In genomic region chr7:131105803-131106680, GRCh38 we compare ENCODE assay signal across 8 cellular contexts.
DNase-seq lines count a peak whose midpoint lies in the region; ATAC-seq, FAIRE-seq and TF ChIP-seq lines count a peak whose summit lies in the region.

No MANE protein-coding gene starts in this region.

- FAIRE-seq in HepG2 (lab: Jason Lieb, UNC), result no peak

- 0 out of 2 replicates have a peak, but pooled peaks have one; percentile 24 for TF ChIP-seq RAD21 in HepG2 (CRISPR knock-in tag; IDR thresholded peaks at IDR 0.05)

- DNase-seq in NCI-H187 (lab: John Stamatoyannopoulos, UW) (peak; percentile 50 to 61), NCI-H187 treated with DMSO at 0.1 percent for 48 hours (lab: John Stamatoyannopoulos, UW) (no peak), NCI-H2171 (lab: John Stamatoyannopoulos, UW) (peak; percentile 37), coronary artery (ENCODE audit: low spot score) (peak; percentile 90), HepG2 (ENCODE audit: low spot score) (peak; percentile 59)
- peak; percentile 80 for DNase-seq in activated CD4-positive, alpha-beta T cell treated with anti-CD3 and anti-CD28 coated beads for 48 hours
- peak; percentile 79 for DNase-seq in stimulated activated CD4-positive, alpha-beta T cell treated with anti-CD3 and anti-CD28 coated beads, Interleukin-4, amount 100 ng/mL, for 1 hour

- POLR2A ChIA-PET in HepG2 (lab: Yijun Ruan, JAX), result interaction anchor here (0.7 to 3.1 kb wide), 10 partner anchors 8 to 220 kb away, joined by 3 to 16 read pairs (median 4); no protein-coding TSS in a partner anchor

- in situ Hi-C loops in HepG2 (cut with HindIII; ENCODE audit: extremely low pct_ligation_motif_present, low pct_unique_long_range_greater_than_20kb), result no loop called here

- intact Hi-C loops in HepG2 (cut with micrococcal nuclease; ENCODE audit: unreplicated experiment), result loop anchor here (2.0 to 5.0 kb wide), 2 partner anchors 37 to 316 kb away; no protein-coding TSS in a partner anchor

- no peaks in the 10 kb centered on the region for H3K9me3 ChIP-seq in HepG2 (ENCODE audit: low read length)

- peak overlapping the region; percentile 84 for H3K9ac ChIP-seq in HepG2 (ENCODE audit: insufficient read depth, low read depth, low read length)

- peak; percentile 60 for ATAC-seq in HG02798 (IDR thresholded peaks at IDR 0.05; ENCODE audit: poor library complexity, unreplicated experiment)
- ATAC-seq in HepG2, result peak; percentile 69

- H3K4me3 ChIP-seq in coronary artery (peak overlapping the region; percentile 98), HepG2 (replicated peaks in 1 of 3; ENCODE audit: insufficient read depth in 1 of 3, low read depth in 2 of 3, low read length in 3 of 3) (peak overlapping the region; percentile 85 to 91 (median 89))

- TSS peak; percentile 53 for BruUV-seq in HepG2 (replicated peaks; lab: Mats Ljungman, UMichigan)

- no peaks in the 10 kb centered on the region; a peak in 1 of 5 replicates for H3K27me3 ChIP-seq in HepG2 (ENCODE audit: control insufficient read depth in 1 of 2, insufficient read depth in 2 of 2, low read length in 2 of 2)

- H3K27ac ChIP-seq in coronary artery (peak overlapping the region; percentile 99 to 100), HepG2 (ENCODE audit: extremely low read length, insufficient read depth, low read length) (peak overlapping the region; percentile 79)

- H3K79me2 ChIP-seq in HepG2 (ENCODE audit: insufficient read depth, low read length), result peaks cover 72% of the 10 kb centered on the region

- TF ChIP-seq EP300 in HepG2 (IDR thresholded peaks at IDR 0.05; ENCODE audit: low read depth in 2 of 2, low read length in 2 of 2) (no peak), HepG2 (CRISPR knock-in tag; IDR thresholded peaks at IDR 0.05; ENCODE audit: borderline replicate concordance) (no peak)

- H3K4me1 ChIP-seq in HepG2 (ENCODE audit: insufficient read depth, low read length), result peaks cover 46% of the 10 kb centered on the region

- peaks cover 1 to 4% of the 10 kb centered on the region in 2 experiments; a peak in 3 of 5 replicates for H3K36me3 ChIP-seq in HepG2 (replicated peaks in 1 of 2; ENCODE audit: control insufficient read depth in 1 of 2, insufficient read depth in 2 of 2, low read length in 2 of 2)

- TF ChIP-seq CTCF in coronary artery (IDR thresholded peaks at IDR 0.05) (no peak), HepG2 (CRISPR knock-in tag; IDR thresholded peaks at IDR 0.05) (peak; percentile 24; the same call in 1 of the 2 replicates)

- peaks cover 18% of the 10 kb centered on the region; the same call in 1 of the 2 replicates for H4K20me1 ChIP-seq in HepG2 (ENCODE audit: insufficient read depth, low read length)

- CTCF ChIA-PET in HepG2 (lab: Yijun Ruan, JAX; ENCODE audit: low intra/inter-chr PET ratio, low total read pairs), result no interaction called here

- H3K4me2 ChIP-seq in HepG2 (ENCODE audit: low read depth, low read length), result peak overlapping the region; percentile 94

- whole genome bisulfite sequencing in HepG2 (ENCODE audit: low lambda C conversion rate), result 0% methylated on average over 28 of the region's 108 CpGs

- H2AFZ ChIP-seq in HepG2 (ENCODE audit: low read length), result no peak overlapping the region

- TF ChIP-seq POLR2A in HepG2 (IDR thresholded peaks at IDR 0.05; ENCODE audit: insufficient read depth in 1 of 2, low read depth in 2 of 2, low read length in 2 of 2), result peak; percentile 32 to 64; a peak in 3 of 4 replicates

TF ChIP-seq in HepG2, 621 proteins besides CTCF, POLR2A, EP300 and RAD21 (continues in another document):
- TF ChIP-seq ZBTB42 (CRISPR knock-in tag; IDR thresholded peaks at IDR 0.05) (no peak), PCBP2 (optimal IDR thresholded peaks at IDR 0.05; ENCODE audit: low read depth, low read length, poor library complexity, severe bottlenecking) (no peak), HNF4A (CRISPR knock-in tag; IDR thresholded peaks at IDR 0.05) (no peak), MXD4 (CRISPR knock-in tag; IDR thresholded peaks at IDR 0.05) (peak; percentile 80; the same call in 1 of the 2 replicates), ZNF678 (CRISPR knock-in tag; IDR thresholded peaks at IDR 0.05) (no peak), ZKSCAN8 (CRISPR knock-in tag; IDR thresholded peaks at IDR 0.05; ENCODE audit: borderline replicate concordance) (no peak), ARNT (IDR thresholded peaks at IDR 0.05) (no peak), GABPA (IDR thresholded peaks at IDR 0.05; ENCODE audit: low read depth, low read length) (0 out of 2 replicates have a peak, but pooled peaks have one; percentile 9), GABPA (CRISPR knock-in tag; IDR thresholded peaks at IDR 0.05; ENCODE audit: low read depth) (no peak; the same call in none of the 2 replicates), ATF4 (CRISPR knock-in tag; IDR thresholded peaks at IDR 0.05) (no peak), KLF13 (CRISPR knock-in tag; IDR thresholded peaks at IDR 0.05) (no peak), MYPOP (CRISPR knock-in tag; IDR thresholded peaks at IDR 0.05) (peak; percentile 69; the same call in 1 of the 2 replicates), ZSCAN22 (CRISPR knock-in tag; IDR thresholded peaks at IDR 0.05) (no peak), JUND (CRISPR knock-in tag; IDR thresholded peaks at IDR 0.05) (no peak), ZFY (CRISPR knock-in tag; IDR thresholded peaks at IDR 0.05) (peak; percentile 63), PBX2 (CRISPR knock-in tag; IDR thresholded peaks at IDR 0.05) (no peak), ZXDC (CRISPR knock-in tag; IDR thresholded peaks at IDR 0.05) (0 out of 2 replicates have a peak, but pooled peaks have one; percentile 39), GABPB1 (CRISPR knock-in tag; IDR thresholded peaks at IDR 0.05) (peak; percentile 81), MYC (CRISPR knock-in tag; IDR thresholded peaks at IDR 0.05; ENCODE audit: borderline replicate concordance) (peak; percentile 86), TCF12 (IDR thresholded peaks at IDR 0.05) (no peak), TCF12 (CRISPR knock-in tag; IDR thresholded peaks at IDR 0.05) (no peak; the same call in 1 of the 2 replicates), TIGD3 (CRISPR knock-in tag; IDR thresholded peaks at IDR 0.05; ENCODE audit: borderline replicate concordance) (no peak), ZC3H4 (CRISPR knock-in tag; IDR thresholded peaks at IDR 0.05; ENCODE audit: borderline replicate concordance) (no peak), RNF2 (conservative IDR thresholded peaks at IDR 0.05; ENCODE audit: low read depth) (peak; percentile 44; the same call in 1 of the 2 replicates)
